In genomic region chr1:200275415-200275814, GRCh38 we compare ENCODE assay signal across 16 cellular contexts.
"Had no signal": no experiment of that assay in that cellular context is flagged by ENCODE, and none has a peak within 500 bp of the region (broad histone marks: within the 10 kb centered on the region; RNA-seq: fewer than 3 reads in every experiment).

No MANE protein-coding gene starts in this region.

- DNase-seq: activated CD4-positive, alpha-beta T cell treated with anti-CD3 and anti-CD28 coated beads, Interleukin-2, amount 10 ng/mL, durations not matched to agents 24 days and 14 days; activated CD4-positive, CD25-positive, alpha-beta regulatory T cell; activated CD8-positive, alpha-beta memory T cell treated with anti-CD3 and anti-CD28 coated beads, Interleukin-2, amount 50 U/mL, for 48 hours; activated CD8-positive, alpha-beta T cell treated with anti-CD3 and anti-CD28 coated beads, Interleukin-2, amount 10 ng/mL, durations not matched to agents 7 days and 5 days; activated naive CD8-positive, alpha-beta T cell treated with anti-CD3 and anti-CD28 coated beads for 36 hours; amygdala; central memory CD4-positive, alpha-beta T cell; colonic mucosa; foreskin fibroblast; hypothalamus; kidney glomerular epithelial cell; T-helper 2 cell; tibial artery; uterus had no signal

- H3K9me3 ChIP-seq: colonic mucosa, tibial artery, uterus had no signal

- H3K27ac ChIP-seq: colonic mucosa, tibial artery, uterus had no signal

- H3K27me3 ChIP-seq: colonic mucosa, uterus had no signal

- H3K4me1 ChIP-seq: colonic mucosa, tibial artery, uterus had no signal

- H3K4me3 ChIP-seq: colonic mucosa, tibial artery, uterus had no signal

- H3K36me3 ChIP-seq: colonic mucosa, tibial artery, uterus had no signal

- ATAC-seq: activated CD8-positive, alpha-beta T cell treated with anti-CD3 and anti-CD28 coated beads, Interleukin-2, amount 10 ng/mL, durations not matched to agents 7 days and 5 days; esophagus mucosa; stimulated activated effector memory CD8-positive, alpha-beta T cell treated with anti-CD3 and anti-CD28 coated beads, Interleukin-12 subunit alpha, Interleukin-12 subunit beta, amount 100 ng/mL, for 72 hours had no signal
